ENCODE assay signal across 1 cellular context in genomic region chr19:11464333-11465265, GRCh38.
A peak's percentile ranks its signal among the peaks of the same experiment; 100 is the strongest.
TF ChIP-seq lines count a peak whose summit lies in the region.

No MANE protein-coding gene starts in this region.

TF ChIP-seq in HEK293, 187 proteins besides CTCF, POLR2A, EP300 and RAD21 (continued from another document and continues in another):
- TF ChIP-seq PRDM10 (tag by site-specific recombination; IDR thresholded peaks at IDR 0.05) (no peak), HOXD13 (CRISPR knock-in tag; IDR thresholded peaks at IDR 0.05; ENCODE audit: borderline replicate concordance) (no peak), ZNF114 (tag by site-specific recombination; IDR thresholded peaks at IDR 0.05) (0 out of 2 replicates have a peak, but pooled peaks have one; percentile 35), IKZF3 (tag by site-specific recombination; IDR thresholded peaks at IDR 0.05) (no peak), ZNF623 (tag by site-specific recombination; IDR thresholded peaks at IDR 0.05) (no peak), ZNF311 (tag by site-specific recombination; IDR thresholded peaks at IDR 0.05; ENCODE audit: borderline replicate concordance) (0 out of 2 replicates have a peak, but pooled peaks have one; percentile 21), ZNF707 (tag by site-specific recombination; IDR thresholded peaks at IDR 0.05) (no peak), ZNF658 (tag by site-specific recombination; IDR thresholded peaks at IDR 0.05) (0 out of 2 replicates have a peak, but pooled peaks have one; percentile 14), ZNF513 (tag by site-specific recombination; IDR thresholded peaks at IDR 0.05) (no peak), MEIS1 (CRISPR knock-in tag; IDR thresholded peaks at IDR 0.05; ENCODE audit: borderline replicate concordance) (no peak), ZNF610 (tag by site-specific recombination; IDR thresholded peaks at IDR 0.05; ENCODE audit: borderline replicate concordance) (no peak), ZNF585B (tag by site-specific recombination; IDR thresholded peaks at IDR 0.05) (no peak), ZNF560 (tag by site-specific recombination; IDR thresholded peaks at IDR 0.05; ENCODE audit: borderline replicate concordance) (no peak), ZBTB1 (tag by site-specific recombination; IDR thresholded peaks at IDR 0.05) (no peak), ZFP3 (tag by site-specific recombination; IDR thresholded peaks at IDR 0.05; ENCODE audit: low read depth) (no peak), ZNF776 (tag by site-specific recombination; IDR thresholded peaks at IDR 0.05; ENCODE audit: borderline replicate concordance) (peak; percentile 8; the same call in 1 of the 2 replicates), SP7 (tag by site-specific recombination; IDR thresholded peaks at IDR 0.05) (no peak), ZFP41 (tag by site-specific recombination; IDR thresholded peaks at IDR 0.05; ENCODE audit: borderline replicate concordance) (no peak), ZNF324 (tag by site-specific recombination; IDR thresholded peaks at IDR 0.05) (no peak), ZNF280C (tag by site-specific recombination; IDR thresholded peaks at IDR 0.05) (no peak), ZNF791 (tag by site-specific recombination; IDR thresholded peaks at IDR 0.05) (0 out of 2 replicates have a peak, but pooled peaks have one; percentile 2), ZNF19 (tag by site-specific recombination; IDR thresholded peaks at IDR 0.05; ENCODE audit: low read depth) (no peak), ZNF366 (tag by site-specific recombination; conservative IDR thresholded peaks at IDR 0.05) (no peak), OSR2 (tag by site-specific recombination; IDR thresholded peaks at IDR 0.05) (no peak), ZNF521 (tag by site-specific recombination; IDR thresholded peaks at IDR 0.05) (no peak), ZNF571 (tag by site-specific recombination; IDR thresholded peaks at IDR 0.05) (peak; percentile 25; the same call in 1 of the 2 replicates), ZNF335 (tag by site-specific recombination; conservative IDR thresholded peaks at IDR 0.05) (no peak), ZNF777 (tag by site-specific recombination; IDR thresholded peaks at IDR 0.05; ENCODE audit: borderline replicate concordance) (no peak), ZNF184 (tag by site-specific recombination; IDR thresholded peaks at IDR 0.05) (no peak), KLF9 (tag by site-specific recombination; IDR thresholded peaks at IDR 0.05; ENCODE audit: low read depth) (no peak), ZNF692 (tag by site-specific recombination; IDR thresholded peaks at IDR 0.05) (no peak), ZIC2 (tag by site-specific recombination; IDR thresholded peaks at IDR 0.05) (no peak), PATZ1 (tag by site-specific recombination; IDR thresholded peaks at IDR 0.05) (no peak), ZNF837 (tag by site-specific recombination; IDR thresholded peaks at IDR 0.05) (no peak), ZNF514 (tag by site-specific recombination; IDR thresholded peaks at IDR 0.05) (0 out of 2 replicates have a peak, but pooled peaks have one; percentile 22), ZNF768 (tag by site-specific recombination; IDR thresholded peaks at IDR 0.05) (no peak; the same call in 1 of the 2 replicates), ZBTB20 (tag by site-specific recombination; IDR thresholded peaks at IDR 0.05) (no peak), ZEB2 (tag by site-specific recombination; IDR thresholded peaks at IDR 0.05) (no peak)
- TF ChIP-seq, protein P1, sequence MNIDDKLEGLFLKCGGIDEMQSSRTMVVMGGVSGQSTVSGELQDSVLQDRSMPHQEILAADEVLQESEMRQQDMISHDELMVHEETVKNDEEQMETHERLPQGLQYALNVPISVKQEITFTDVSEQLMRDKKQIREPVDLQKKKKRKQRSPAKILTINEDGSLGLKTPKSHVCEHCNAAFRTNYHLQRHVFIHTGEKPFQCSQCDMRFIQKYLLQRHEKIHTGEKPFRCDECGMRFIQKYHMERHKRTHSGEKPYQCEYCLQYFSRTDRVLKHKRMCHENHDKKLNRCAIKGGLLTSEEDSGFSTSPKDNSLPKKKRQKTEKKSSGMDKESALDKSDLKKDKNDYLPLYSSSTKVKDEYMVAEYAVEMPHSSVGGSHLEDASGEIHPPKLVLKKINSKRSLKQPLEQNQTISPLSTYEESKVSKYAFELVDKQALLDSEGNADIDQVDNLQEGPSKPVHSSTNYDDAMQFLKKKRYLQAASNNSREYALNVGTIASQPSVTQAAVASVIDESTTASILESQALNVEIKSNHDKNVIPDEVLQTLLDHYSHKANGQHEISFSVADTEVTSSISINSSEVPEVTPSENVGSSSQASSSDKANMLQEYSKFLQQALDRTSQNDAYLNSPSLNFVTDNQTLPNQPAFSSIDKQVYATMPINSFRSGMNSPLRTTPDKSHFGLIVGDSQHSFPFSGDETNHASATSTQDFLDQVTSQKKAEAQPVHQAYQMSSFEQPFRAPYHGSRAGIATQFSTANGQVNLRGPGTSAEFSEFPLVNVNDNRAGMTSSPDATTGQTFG (tag by site-specific recombination; IDR thresholded peaks at IDR 0.05; ENCODE audit: borderline replicate concordance): peak; percentile 80; the same call in 1 of the 2 replicates
- TF ChIP-seq, protein P2, sequence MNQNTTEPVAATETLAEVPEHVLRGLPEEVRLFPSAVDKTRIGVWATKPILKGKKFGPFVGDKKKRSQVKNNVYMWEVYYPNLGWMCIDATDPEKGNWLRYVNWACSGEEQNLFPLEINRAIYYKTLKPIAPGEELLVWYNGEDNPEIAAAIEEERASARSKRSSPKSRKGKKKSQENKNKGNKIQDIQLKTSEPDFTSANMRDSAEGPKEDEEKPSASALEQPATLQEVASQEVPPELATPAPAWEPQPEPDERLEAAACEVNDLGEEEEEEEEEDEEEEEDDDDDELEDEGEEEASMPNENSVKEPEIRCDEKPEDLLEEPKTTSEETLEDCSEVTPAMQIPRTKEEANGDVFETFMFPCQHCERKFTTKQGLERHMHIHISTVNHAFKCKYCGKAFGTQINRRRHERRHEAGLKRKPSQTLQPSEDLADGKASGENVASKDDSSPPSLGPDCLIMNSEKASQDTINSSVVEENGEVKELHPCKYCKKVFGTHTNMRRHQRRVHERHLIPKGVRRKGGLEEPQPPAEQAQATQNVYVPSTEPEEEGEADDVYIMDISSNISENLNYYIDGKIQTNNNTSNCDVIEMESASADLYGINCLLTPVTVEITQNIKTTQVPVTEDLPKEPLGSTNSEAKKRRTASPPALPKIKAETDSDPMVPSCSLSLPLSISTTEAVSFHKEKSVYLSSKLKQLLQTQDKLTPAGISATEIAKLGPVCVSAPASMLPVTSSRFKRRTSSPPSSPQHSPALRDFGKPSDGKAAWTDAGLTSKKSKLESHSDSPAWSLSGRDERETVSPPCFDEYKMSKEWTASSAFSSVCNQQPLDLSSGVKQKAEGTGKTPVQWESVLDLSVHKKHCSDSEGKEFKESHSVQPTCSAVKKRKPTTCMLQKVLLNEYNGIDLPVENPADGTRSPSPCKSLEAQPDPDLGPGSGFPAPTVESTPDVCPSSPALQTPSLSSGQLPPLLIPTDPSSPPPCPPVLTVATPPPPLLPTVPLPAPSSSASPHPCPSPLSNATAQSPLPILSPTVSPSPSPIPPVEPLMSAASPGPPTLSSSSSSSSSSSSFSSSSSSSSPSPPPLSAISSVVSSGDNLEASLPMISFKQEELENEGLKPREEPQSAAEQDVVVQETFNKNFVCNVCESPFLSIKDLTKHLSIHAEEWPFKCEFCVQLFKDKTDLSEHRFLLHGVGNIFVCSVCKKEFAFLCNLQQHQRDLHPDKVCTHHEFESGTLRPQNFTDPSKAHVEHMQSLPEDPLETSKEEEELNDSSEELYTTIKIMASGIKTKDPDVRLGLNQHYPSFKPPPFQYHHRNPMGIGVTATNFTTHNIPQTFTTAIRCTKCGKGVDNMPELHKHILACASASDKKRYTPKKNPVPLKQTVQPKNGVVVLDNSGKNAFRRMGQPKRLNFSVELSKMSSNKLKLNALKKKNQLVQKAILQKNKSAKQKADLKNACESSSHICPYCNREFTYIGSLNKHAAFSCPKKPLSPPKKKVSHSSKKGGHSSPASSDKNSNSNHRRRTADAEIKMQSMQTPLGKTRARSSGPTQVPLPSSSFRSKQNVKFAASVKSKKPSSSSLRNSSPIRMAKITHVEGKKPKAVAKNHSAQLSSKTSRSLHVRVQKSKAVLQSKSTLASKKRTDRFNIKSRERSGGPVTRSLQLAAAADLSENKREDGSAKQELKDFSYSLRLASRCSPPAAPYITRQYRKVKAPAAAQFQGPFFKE (tag by site-specific recombination; IDR thresholded peaks at IDR 0.05; ENCODE audit: borderline replicate concordance): no peak
- TF ChIP-seq, protein P3, sequence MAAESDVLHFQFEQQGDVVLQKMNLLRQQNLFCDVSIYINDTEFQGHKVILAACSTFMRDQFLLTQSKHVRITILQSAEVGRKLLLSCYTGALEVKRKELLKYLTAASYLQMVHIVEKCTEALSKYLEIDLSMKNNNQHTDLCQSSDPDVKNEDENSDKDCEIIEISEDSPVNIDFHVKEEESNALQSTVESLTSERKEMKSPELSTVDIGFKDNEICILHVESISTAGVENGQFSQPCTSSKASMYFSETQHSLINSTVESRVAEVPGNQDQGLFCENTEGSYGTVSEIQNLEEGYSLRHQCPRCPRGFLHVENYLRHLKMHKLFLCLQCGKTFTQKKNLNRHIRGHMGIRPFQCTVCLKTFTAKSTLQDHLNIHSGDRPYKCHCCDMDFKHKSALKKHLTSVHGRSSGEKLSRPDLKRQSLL (tag by site-specific recombination; IDR thresholded peaks at IDR 0.05): no peak
